In genomic region chr15:80996247-80996646, GRCh38 we compare ENCODE assay signal across 9 cellular contexts. TPM values are rescaled to one million over a fixed set of nuclear protein-coding genes. Genes with fewer than 3 reads are reported as not detected.
A peak's percentile ranks its signal among the peaks of the same experiment; 100 is the strongest.
DNase-seq lines count a peak whose midpoint lies in the region; ATAC-seq and TF ChIP-seq lines count a peak whose summit lies in the region.
"Had no signal": no experiment of that assay in that cellular context is flagged by ENCODE, and none has a peak within 500 bp of the region (broad histone marks: within the 10 kb centered on the region; RNA-seq: fewer than 3 reads in every experiment).

No MANE protein-coding gene starts in this region.

- peak; percentile 60 for TF ChIP-seq CTCF in NB4 (IDR thresholded peaks at IDR 0.05; ENCODE audit: low read depth, low read length)
- peak; percentile 24 for TF ChIP-seq CTCF in colonic mucosa (IDR thresholded peaks at IDR 0.05)
- peak in 3 of 5 experiments; percentile 8 to 43 (median 16) for TF ChIP-seq CTCF in gastrocnemius medialis (IDR thresholded peaks at IDR 0.05 in 4 of 5, conservative IDR thresholded peaks at IDR 0.05 in 1 of 5)

- H3K4me1 ChIP-seq in colonic mucosa (no peaks in the 10 kb centered on the region), gastrocnemius medialis (peaks cover under 1 to 8% of the 10 kb centered on the region in 2 donors)

- H3K9me3 ChIP-seq in colonic mucosa (no peaks in the 10 kb centered on the region), gastrocnemius medialis (no peaks in the 10 kb centered on the region)

- in situ Hi-C loops in gastrocnemius medialis (cut with MboI; ENCODE audit: low sequenced_read_pairs in 4 of 4), result loop anchor here in 3 of 4 donors (10.0 to 25.0 kb wide), 3 partner anchors 109 to 269 kb away; no protein-coding TSS in a partner anchor

- H3K27ac ChIP-seq in colonic mucosa (no peak overlapping the region), gastrocnemius medialis (no peak overlapping the region)

- peak; percentile 18 for DNase-seq in activated CD4-positive, alpha-beta T cell treated with anti-CD3 and anti-CD28 coated beads for 48 hours
- no peak for DNase-seq in activated CD4-positive, alpha-beta T cell treated with anti-CD3 and anti-CD28 coated beads for 1 hour
- DNase-seq in NB4 (ENCODE audit: low read depth) (peak; percentile 67), colonic mucosa (no peak), gastrocnemius medialis (no peak), Ammon's horn (ENCODE audit: low spot score) (no peak), A172 (ENCODE audit: low spot score) (no peak)
- DNase-seq in activated naive CD4-positive, alpha-beta T cell treated with anti-CD3 and anti-CD28 coated beads for 36 hours, result no peak
- DNase-seq: COR-L47 had no signal

- CTCF ChIA-PET in activated naive CD4-positive, alpha-beta T cell treated with anti-CD3 and anti-CD28 coated beads for 36 hours (lab: Charles Lee), result interaction anchor here (2.2 kb wide), 1 partner anchor 270 kb away, joined by 10 read pairs; no protein-coding TSS in a partner anchor

- intact Hi-C loops in colonic mucosa (cut with DNase I), result no loop called here
- intact Hi-C loops in gastrocnemius medialis (cut with DNase I; ENCODE audit: low total_unique reads), result loop anchor here (5.0 kb wide), 1 partner anchor 111 kb away; no protein-coding TSS in a partner anchor
- intact Hi-C loops in activated naive CD4-positive, alpha-beta T cell treated with anti-CD3 and anti-CD28 coated beads for 36 hours (cut with micrococcal nuclease), result loop anchor here (1.0 to 10.0 kb wide), 4 partner anchors 112 to 841 kb away; partner anchors contain the start of gene FAH

- no peak overlapping the region for H3K9ac ChIP-seq in colonic mucosa (ENCODE audit: low read depth in 2 of 2, low read length in 2 of 2)

- H3K36me3 Mint-ChIP-seq in activated naive CD4-positive, alpha-beta T cell treated with anti-CD3 and anti-CD28 coated beads for 36 hours (ENCODE audit: low read depth), result no peaks in the 10 kb centered on the region

- no peaks in the 10 kb centered on the region for H3K27me3 Mint-ChIP-seq in activated naive CD4-positive, alpha-beta T cell treated with anti-CD3 and anti-CD28 coated beads for 36 hours (ENCODE audit: low read depth)

- H3K27me3 ChIP-seq in colonic mucosa, result no peaks in the 10 kb centered on the region
- H3K27me3 ChIP-seq in gastrocnemius medialis, result peaks cover 4 to 13% (median 5%) of the 10 kb centered on the region in 3 donors

- peaks cover 23% of the 10 kb centered on the region for H3K4me1 Mint-ChIP-seq in activated naive CD4-positive, alpha-beta T cell treated with anti-CD3 and anti-CD28 coated beads for 36 hours (ENCODE audit: low read depth)

- no peak overlapping the region for H3K27ac Mint-ChIP-seq in activated naive CD4-positive, alpha-beta T cell treated with anti-CD3 and anti-CD28 coated beads for 36 hours

- H3K36me3 ChIP-seq in colonic mucosa (no peaks in the 10 kb centered on the region), gastrocnemius medialis (no peaks in the 10 kb centered on the region)

- no peak overlapping the region for H3K4me3 Mint-ChIP-seq in activated naive CD4-positive, alpha-beta T cell treated with anti-CD3 and anti-CD28 coated beads for 36 hours

- ATAC-seq in gastrocnemius medialis, result no peak

- peaks cover 2% of the 10 kb centered on the region for H3K9me3 Mint-ChIP-seq in activated naive CD4-positive, alpha-beta T cell treated with anti-CD3 and anti-CD28 coated beads for 36 hours

- no peak overlapping the region for H3K4me3 ChIP-seq in NB4 (ENCODE audit: low read depth, low read length)
- no peak overlapping the region for H3K4me3 ChIP-seq in colonic mucosa
- no peak overlapping the region for H3K4me3 ChIP-seq in gastrocnemius medialis

- TF ChIP-seq POLR2A in NB4 (IDR thresholded peaks at IDR 0.05; ENCODE audit: extremely low read depth, insufficient read length), result no peak
- TF ChIP-seq POLR2A in gastrocnemius medialis (IDR thresholded peaks at IDR 0.05), result no peak

RNA-seq across cellular contexts. Expression of gene TLNRD1, which starts 4.5 kb away (rescaled TPM):
- total RNA-seq in colonic mucosa (10 to 100 TPM; 28.5 to 33.3 TPM), gastrocnemius medialis (1 to 10 TPM; 1.9 to 8.1 (median 3.3) TPM)
- 10 to 100 TPM; 15.9 to 16.6 TPM for total RNA-seq in activated naive CD4-positive, alpha-beta T cell treated with anti-CD3 and anti-CD28 coated beads for 36 hours
- 9.4 and 11.8 TPM in 2 replicates for total RNA-seq in A172 (2014; rRNA removed; shearing (Covaris generic))

RNA-seq across cellular contexts. Expression of gene MESD, which starts 6.6 kb away (rescaled TPM):
- 10 to 100 TPM; 20.4 to 26.1 TPM for total RNA-seq in colonic mucosa
- 1 to 10 TPM; 5.5 to 7.9 (median 6.6) TPM for total RNA-seq in gastrocnemius medialis
- total RNA-seq in activated naive CD4-positive, alpha-beta T cell treated with anti-CD3 and anti-CD28 coated beads for 36 hours, result 10 to 100 TPM; 12.5 to 15.1 TPM
- total RNA-seq in A172 (2014; rRNA removed; shearing (Covaris generic)), result 19.5 and 20.2 TPM in 2 replicates

Comparison
In these comparisons a context has a peak if more than half of its experiments do, and no peak if none do; other contexts are left out.
1. DNase-seq: peak in activated CD4-positive, alpha-beta T cell treated with anti-CD3 and anti-CD28 coated beads for 48 hours (single experiment) and NB4 (single experiment); none in activated CD4-positive, alpha-beta T cell treated with anti-CD3 and anti-CD28 coated beads for 1 hour (single experiment), colonic mucosa (single experiment), gastrocnemius medialis (0 of 2), activated naive CD4-positive, alpha-beta T cell treated with anti-CD3 and anti-CD28 coated beads for 36 hours (single experiment), Ammon's horn (single experiment) and A172 (single experiment).
2. Peak in every context shown above with its lines, with median percentiles within 50 percentile points of each other: CTCF ChIP-seq.